ENCODE assay signal across 16 cellular contexts in genomic region chr7:64959072-64959747, GRCh38. TPM values are rescaled to one million over a fixed set of nuclear protein-coding genes. Genes with fewer than 3 reads are reported as not detected.
A peak's percentile ranks its signal among the peaks of the same experiment; 100 is the strongest.
DNase-seq lines count a peak whose midpoint lies in the region; ATAC-seq, FAIRE-seq and TF ChIP-seq lines count a peak whose summit lies in the region.
"Had no signal": no experiment of that assay in that cellular context is flagged by ENCODE, and none has a peak within 500 bp of the region (broad histone marks: within the 10 kb centered on the region; RNA-seq: fewer than 3 reads in every experiment).

No MANE protein-coding gene starts in this region.

- TF ChIP-seq RAD21 in HepG2 (CRISPR knock-in tag; IDR thresholded peaks at IDR 0.05): no peak

- POLR2A ChIA-PET in HepG2 (lab: Yijun Ruan, JAX): interaction anchor here (0.7 to 2.0 kb wide), 5 partner anchors 39 to 47 kb away, joined by 3 to 7 read pairs (median 4); partner anchors contain the start of gene ERV3-1

- H3K9me3 ChIP-seq in HepG2 (ENCODE audit: low read length) (no peaks in the 10 kb centered on the region), right lobe of liver (peaks cover 0 to 4% (median 0%) of the 10 kb centered on the region in 4 donors), WERI-Rb-1 (ENCODE audit: severe bottlenecking) (peaks cover 3% of the 10 kb centered on the region), ovary (no peaks in the 10 kb centered on the region)

- intact Hi-C loops in HepG2 (cut with micrococcal nuclease; ENCODE audit: unreplicated experiment) (no loop called here), right lobe of liver (cut with DNase I) (no loop called here), dorsolateral prefrontal cortex (cut with DNase I) (no loop called here), ovary (cut with DNase I) (loop anchor here in 1 of 4 donors (10.0 kb wide), 1 partner anchor 346 kb away; no protein-coding TSS in a partner anchor)

- TF ChIP-seq CTCF in HepG2 (CRISPR knock-in tag; IDR thresholded peaks at IDR 0.05): no peak
- no peak for TF ChIP-seq CTCF in right lobe of liver (IDR thresholded peaks at IDR 0.05)
- TF ChIP-seq CTCF in WERI-Rb-1 (IDR thresholded peaks at IDR 0.05; ENCODE audit: low read depth, low read length): no peak
- no peak for TF ChIP-seq CTCF in dorsolateral prefrontal cortex (IDR thresholded peaks at IDR 0.05 in 54 of 56, conservative IDR thresholded peaks at IDR 0.05 in 2 of 56; ENCODE audit: low read depth in 1 of 56, partially characterized antibody in 56 of 56)
- no peak for TF ChIP-seq CTCF in ovary (IDR thresholded peaks at IDR 0.05)

- H3K27me3 ChIP-seq in HepG2 (ENCODE audit: control insufficient read depth in 1 of 2, insufficient read depth in 2 of 2, low read length in 2 of 2) (0 out of 5 replicates have a peak, but pooled peaks cover 0 to 1% of the 10 kb centered on the region in 2 experiments), right lobe of liver (no peaks in the 10 kb centered on the region), WERI-Rb-1 (ENCODE audit: insufficient read depth, low read depth, severe bottlenecking) (no peaks in the 10 kb centered on the region), dorsolateral prefrontal cortex (no peaks in the 10 kb centered on the region), ovary (no peaks in the 10 kb centered on the region)

- H4K20me1 ChIP-seq in HepG2 (ENCODE audit: insufficient read depth, low read length): no peaks in the 10 kb centered on the region

- H3K4me1 ChIP-seq in HepG2 (ENCODE audit: insufficient read depth, low read length): peaks cover 23% of the 10 kb centered on the region
- H3K4me1 ChIP-seq in right lobe of liver: no peaks in the 10 kb centered on the region
- no peaks in the 10 kb centered on the region for H3K4me1 ChIP-seq in ovary (ENCODE audit: insufficient read depth)

- no peak for FAIRE-seq in HepG2 (lab: Jason Lieb, UNC)
- FAIRE-seq: RCC 7860 had no signal

- H2AFZ ChIP-seq in HepG2 (ENCODE audit: low read length): no peak overlapping the region

- 100% methylated on average over 1 of the region's 3 CpGs for WGBS in HepG2 (ENCODE audit: low lambda C conversion rate)
- 80% methylated on average over 3 of the region's 3 CpGs for WGBS in right lobe of liver (ENCODE audit: insufficient coverage, low coverage, low lambda C conversion rate, missing lambda C conversion rate)
- WGBS in ovary, 3 donors: 81 to 87% (median 85%) methylated on average over 3 of the region's 3 CpGs

- CTCF ChIA-PET in HepG2 (lab: Yijun Ruan, JAX; ENCODE audit: low intra/inter-chr PET ratio, low total read pairs): no interaction called here

- DNase-seq in HepG2 (ENCODE audit: low spot score): peak; percentile 24
- DNase-seq in right lobe of liver: no peak
- DNase-seq in NCI-H2196 treated with DMSO at 0.1 percent for 48 hours (lab: John Stamatoyannopoulos, UW; ENCODE audit: unreplicated experiment): peak; percentile 8
- DNase-seq in WERI-Rb-1: peak; percentile 39
- DNase-seq in dorsolateral prefrontal cortex: no peak
- DNase-seq in ovary: no peak
- no peak for DNase-seq in left lobe of liver (ENCODE audit: low spot score)
- DNase-seq: activated naive CD8-positive, alpha-beta T cell treated with anti-CD3 and anti-CD28 coated beads for 36 hours; Calu3; midbrain; NCI-H1930; stimulated activated naive CD4-positive, alpha-beta T cell; T-helper 17 cell had no signal

- H3K4me2 ChIP-seq in HepG2 (ENCODE audit: low read depth, low read length): peak overlapping the region; percentile 63
- H3K4me2 ChIP-seq: smooth muscle cell had no signal

- TF ChIP-seq EP300 in HepG2 (IDR thresholded peaks at IDR 0.05; ENCODE audit: low read depth in 2 of 2, low read length in 2 of 2) (no peak), HepG2 (CRISPR knock-in tag; IDR thresholded peaks at IDR 0.05; ENCODE audit: borderline replicate concordance) (no peak), ovary (IDR thresholded peaks at IDR 0.05) (no peak)

- ATAC-seq in HepG2 (peak; percentile 53), right lobe of liver (no peak), HG02885 (IDR thresholded peaks at IDR 0.05; ENCODE audit: poor library complexity, unreplicated experiment) (no peak), left lobe of liver (no peak)
- ATAC-seq: T-helper 17 cell had no signal

- no peaks in the 10 kb centered on the region for H3K79me2 ChIP-seq in HepG2 (ENCODE audit: insufficient read depth, low read length)

- in situ Hi-C loops in HepG2 (cut with HindIII; ENCODE audit: extremely low pct_ligation_motif_present, low pct_unique_long_range_greater_than_20kb): no loop called here

- H3K27ac ChIP-seq in HepG2 (ENCODE audit: extremely low read length, insufficient read depth, low read length): no peak overlapping the region
- no peak overlapping the region for H3K27ac ChIP-seq in right lobe of liver
- H3K27ac ChIP-seq in WERI-Rb-1: no peak overlapping the region
- H3K27ac ChIP-seq in dorsolateral prefrontal cortex: no peak overlapping the region
- no peak overlapping the region for H3K27ac ChIP-seq in ovary

- H3K9ac ChIP-seq in HepG2 (ENCODE audit: insufficient read depth, low read depth, low read length): peak overlapping the region; percentile 6; the same call in 1 of the 2 replicates

- no TSS peak for BruUV-seq in HepG2 (replicated peaks; lab: Mats Ljungman, UMichigan)

- peak overlapping the region in 1 of 3 experiments; percentile 23; a peak in 1 of 6 replicates for H3K4me3 ChIP-seq in HepG2 (replicated peaks in 1 of 3; ENCODE audit: insufficient read depth in 1 of 3, low read depth in 2 of 3, low read length in 3 of 3)
- no peak overlapping the region for H3K4me3 ChIP-seq in right lobe of liver
- H3K4me3 ChIP-seq in WERI-Rb-1 (ENCODE audit: low read depth, low read length): no peak overlapping the region
- no peak overlapping the region for H3K4me3 ChIP-seq in dorsolateral prefrontal cortex
- no peak overlapping the region for H3K4me3 ChIP-seq in ovary
- H3K4me3 ChIP-seq: smooth muscle cell had no signal

- TF ChIP-seq POLR2A in HepG2 (IDR thresholded peaks at IDR 0.05; ENCODE audit: insufficient read depth in 1 of 2, low read depth in 2 of 2, low read length in 2 of 2) (no peak), right lobe of liver (IDR thresholded peaks at IDR 0.05) (no peak), ovary (IDR thresholded peaks at IDR 0.05) (no peak)

- H3K36me3 ChIP-seq in HepG2 (replicated peaks in 1 of 2; ENCODE audit: control insufficient read depth in 1 of 2, insufficient read depth in 2 of 2, low read length in 2 of 2) (no peaks in the 10 kb centered on the region), right lobe of liver (no peaks in the 10 kb centered on the region), WERI-Rb-1 (no peaks in the 10 kb centered on the region), ovary (no peaks in the 10 kb centered on the region)

RNA-seq across cellular contexts. Expression of gene ZNF117, which starts 31.6 kb away (rescaled TPM):
- total RNA-seq in HepG2 (2016; rRNA removed; fragmentation: Illumina TruSeq; extraction: Trizol): 3.9 and 6.6 TPM in 2 replicates
- 0.18 and 0.51 TPM in 2 replicates for total RNA-seq in HepG2 (2016; cell fraction: cytosol; rRNA removed; fragmentation: Illumina TruSeq; extraction: Trizol; ENCODE audit: low read depth)
- 4.1 and 5.5 TPM in 2 replicates for total RNA-seq in HepG2 (2016; cell fraction: insoluble cytoplasmic fraction; rRNA removed; fragmentation: Illumina TruSeq; extraction: Trizol)
- 0.86 and 1.3 TPM in 2 replicates for total RNA-seq in HepG2 (2016; cell fraction: membrane; rRNA removed; fragmentation: Illumina TruSeq; extraction: Trizol)
- 17.8 and 18.6 TPM in 2 replicates for total RNA-seq in HepG2 (2016; cell fraction: nucleus; rRNA removed; fragmentation: Illumina TruSeq; extraction: Trizol)
- polyA plus RNA-seq in HepG2 (2011; rRNA removed): 20.0 and 20.4 TPM in 2 replicates
- polyA plus RNA-seq in HepG2 (2011; cell fraction: cytosol; rRNA removed): 2.5 and 4.6 TPM in 2 replicates
- 32.2 and 47.0 TPM in 2 replicates for polyA plus RNA-seq in HepG2 (2011; cell fraction: nucleus; rRNA removed)
- polyA plus RNA-seq in HepG2 (2012): 11.3 and 17.9 TPM in 2 replicates
- polyA plus RNA-seq in HepG2 (2016; cell fraction: cytosol; fragmentation: Illumina TruSeq; extraction: Trizol; ENCODE audit: low read depth): 0.15 and 0.19 TPM in 2 replicates
- polyA plus RNA-seq in HepG2 (2016; cell fraction: insoluble cytoplasmic fraction; fragmentation: Illumina TruSeq; extraction: Trizol; ENCODE audit: low read depth): 2.3 and 2.9 TPM in 2 replicates
- polyA plus RNA-seq in HepG2 (2016; cell fraction: membrane; fragmentation: Illumina TruSeq; extraction: Trizol; ENCODE audit: low read depth): 0.51 and 0.56 TPM in 2 replicates
- polyA plus RNA-seq in HepG2 (2016; cell fraction: nucleus; fragmentation: Illumina TruSeq; extraction: Trizol; ENCODE audit: insufficient read depth, low read depth): 38.6 and 39.6 TPM in 2 replicates
- 0.14 and 9.5 TPM in 2 replicates for polyA minus RNA-seq in HepG2 (2011; rRNA and poly(A)+ RNA removed; ENCODE audit: low replicate concordance)
- polyA minus RNA-seq in HepG2 (2011; cell fraction: cytosol; rRNA and poly(A)+ RNA removed): 7.1 and 8.9 TPM in 2 replicates
- polyA minus RNA-seq in HepG2 (2011; cell fraction: nucleus; rRNA and poly(A)+ RNA removed): 175 and 179 TPM in 2 replicates
- 1 to 10 TPM; 1.6 to 3.8 (median 3.0) TPM for total RNA-seq in right lobe of liver
- 10 to 100 TPM in 118 of 120 experiments, 1 to 10 TPM in 2; 7.9 to 35.1 (median 17.4) TPM for total RNA-seq in dorsolateral prefrontal cortex
- total RNA-seq in ovary: 10 to 100 TPM in 5 of 7 donors, 1 to 10 TPM in 2; 8.6 to 16.7 (median 11.4) TPM
- 10 to 100 TPM in 1 of 2 donors, 1 to 10 TPM in 1; 2.9 to 18.4 TPM for polyA plus RNA-seq in ovary
- total RNA-seq in left lobe of liver: 2.6 TPM

RNA-seq across cellular contexts. Expression of gene ERV3-1, which starts 47.3 kb away (rescaled TPM):
- total RNA-seq in HepG2 (2016; rRNA removed; fragmentation: Illumina TruSeq; extraction: Trizol): 12.0 and 20.4 TPM in 2 replicates
- 4.2 and 5.2 TPM in 2 replicates for total RNA-seq in HepG2 (2016; cell fraction: cytosol; rRNA removed; fragmentation: Illumina TruSeq; extraction: Trizol; ENCODE audit: low read depth)
- 11.8 and 20.6 TPM in 2 replicates for total RNA-seq in HepG2 (2016; cell fraction: insoluble cytoplasmic fraction; rRNA removed; fragmentation: Illumina TruSeq; extraction: Trizol)
- 10.8 and 11.0 TPM in 2 replicates for total RNA-seq in HepG2 (2016; cell fraction: membrane; rRNA removed; fragmentation: Illumina TruSeq; extraction: Trizol)
- total RNA-seq in HepG2 (2016; cell fraction: nucleus; rRNA removed; fragmentation: Illumina TruSeq; extraction: Trizol): 43.8 and 47.3 TPM in 2 replicates
- 86.3 and 91.5 TPM in 2 replicates for polyA plus RNA-seq in HepG2 (2011; rRNA removed)
- 34.9 and 51.4 TPM in 2 replicates for polyA plus RNA-seq in HepG2 (2011; cell fraction: cytosol; rRNA removed)
- 133 and 172 TPM in 2 replicates for polyA plus RNA-seq in HepG2 (2011; cell fraction: nucleus; rRNA removed)
- 61.3 and 79.8 TPM in 2 replicates for polyA plus RNA-seq in HepG2 (2012)
- 4.3 and 5.7 TPM in 2 replicates for polyA plus RNA-seq in HepG2 (2016; cell fraction: cytosol; fragmentation: Illumina TruSeq; extraction: Trizol; ENCODE audit: low read depth)
- 11.4 and 12.5 TPM in 2 replicates for polyA plus RNA-seq in HepG2 (2016; cell fraction: insoluble cytoplasmic fraction; fragmentation: Illumina TruSeq; extraction: Trizol; ENCODE audit: low read depth)
- polyA plus RNA-seq in HepG2 (2016; cell fraction: membrane; fragmentation: Illumina TruSeq; extraction: Trizol; ENCODE audit: low read depth): 5.7 and 11.4 TPM in 2 replicates
- 43.2 and 50.3 TPM in 2 replicates for polyA plus RNA-seq in HepG2 (2016; cell fraction: nucleus; fragmentation: Illumina TruSeq; extraction: Trizol; ENCODE audit: insufficient read depth, low read depth)
- 3.1 and 62.8 TPM in 2 replicates for polyA minus RNA-seq in HepG2 (2011; rRNA and poly(A)+ RNA removed; ENCODE audit: low replicate concordance)
- 25.1 and 31.4 TPM in 2 replicates for polyA minus RNA-seq in HepG2 (2011; cell fraction: cytosol; rRNA and poly(A)+ RNA removed)
- 275 and 346 TPM in 2 replicates for polyA minus RNA-seq in HepG2 (2011; cell fraction: nucleus; rRNA and poly(A)+ RNA removed)
- total RNA-seq in right lobe of liver: 1 to 10 TPM; 4.2 to 5.3 (median 4.9) TPM
- 10 to 100 TPM in 119 of 120 experiments, 1 to 10 TPM in 1; 7.9 to 37.1 (median 22.1) TPM for total RNA-seq in dorsolateral prefrontal cortex
- total RNA-seq in ovary: 10 to 100 TPM in 6 of 7 donors, 1 to 10 TPM in 1; 9.7 to 13.8 (median 11.4) TPM
- 10 to 100 TPM in 1 of 2 donors, 1 to 10 TPM in 1; 3.1 to 17.9 TPM for polyA plus RNA-seq in ovary
- 8.0 TPM for total RNA-seq in left lobe of liver

RNA-seq across cellular contexts. Expression of gene ZNF273, which starts 56.1 kb away (rescaled TPM):
- 5.8 and 6.8 TPM in 2 replicates for total RNA-seq in HepG2 (2016; rRNA removed; fragmentation: Illumina TruSeq; extraction: Trizol)
- total RNA-seq in HepG2 (2016; cell fraction: cytosol; rRNA removed; fragmentation: Illumina TruSeq; extraction: Trizol; ENCODE audit: low read depth): 1.1 and 1.3 TPM in 2 replicates
- total RNA-seq in HepG2 (2016; cell fraction: insoluble cytoplasmic fraction; rRNA removed; fragmentation: Illumina TruSeq; extraction: Trizol): 5.0 and 7.2 TPM in 2 replicates
- total RNA-seq in HepG2 (2016; cell fraction: membrane; rRNA removed; fragmentation: Illumina TruSeq; extraction: Trizol): 2.1 and 4.0 TPM in 2 replicates
- total RNA-seq in HepG2 (2016; cell fraction: nucleus; rRNA removed; fragmentation: Illumina TruSeq; extraction: Trizol): 4.9 and 5.1 TPM in 2 replicates
- polyA plus RNA-seq in HepG2 (2011; rRNA removed): 0.90 and 1.7 TPM in 2 replicates
- polyA plus RNA-seq in HepG2 (2011; cell fraction: cytosol; rRNA removed): 1.0 and 1.2 TPM in 2 replicates
- 0.64 and 0.69 TPM in 2 replicates for polyA plus RNA-seq in HepG2 (2011; cell fraction: nucleus; rRNA removed)
- 1.3 and 2.0 TPM in 2 replicates for polyA plus RNA-seq in HepG2 (2012)
- 0.62 and 0.71 TPM in 2 replicates for polyA plus RNA-seq in HepG2 (2016; cell fraction: cytosol; fragmentation: Illumina TruSeq; extraction: Trizol; ENCODE audit: low read depth)
- 6.6 and 7.3 TPM in 2 replicates for polyA plus RNA-seq in HepG2 (2016; cell fraction: insoluble cytoplasmic fraction; fragmentation: Illumina TruSeq; extraction: Trizol; ENCODE audit: low read depth)
- polyA plus RNA-seq in HepG2 (2016; cell fraction: membrane; fragmentation: Illumina TruSeq; extraction: Trizol; ENCODE audit: low read depth): 2.5 and 2.6 TPM in 2 replicates
- polyA plus RNA-seq in HepG2 (2016; cell fraction: nucleus; fragmentation: Illumina TruSeq; extraction: Trizol; ENCODE audit: insufficient read depth, low read depth): 5.0 and 5.1 TPM in 2 replicates
- polyA minus RNA-seq in HepG2 (2011; rRNA and poly(A)+ RNA removed; ENCODE audit: low replicate concordance): 0.90 and 4.3 TPM in 2 replicates
- 2.3 TPM in 2 replicates for polyA minus RNA-seq in HepG2 (2011; cell fraction: cytosol; rRNA and poly(A)+ RNA removed)
- polyA minus RNA-seq in HepG2 (2011; cell fraction: nucleus; rRNA and poly(A)+ RNA removed): 5.3 and 6.6 TPM in 2 replicates
- total RNA-seq in right lobe of liver: under 1 TPM; 0.24 to 1.00 (median 0.78) TPM
- total RNA-seq in dorsolateral prefrontal cortex: 10 to 100 TPM; 15.4 to 66.1 (median 37.2) TPM
- total RNA-seq in ovary: 10 to 100 TPM in 1 of 7 donors, 1 to 10 TPM in 6; 4.4 to 13.0 (median 7.3) TPM
- 1 to 10 TPM; 4.8 to 5.2 TPM for polyA plus RNA-seq in ovary
- total RNA-seq in left lobe of liver: 0.48 TPM

Comparison
In these comparisons a context has a peak if more than half of its experiments do, and no peak if none do; other contexts are left out.
1. DNase-seq: peak in HepG2 (single experiment), NCI-H2196 treated with DMSO at 0.1 percent for 48 hours (single experiment) and WERI-Rb-1 (single experiment); none in right lobe of liver (0 of 3), dorsolateral prefrontal cortex (0 of 10), ovary (0 of 5) and left lobe of liver (single experiment).